11 cellular contexts compared by ENCODE assay signal in the genomic region with DNA sequence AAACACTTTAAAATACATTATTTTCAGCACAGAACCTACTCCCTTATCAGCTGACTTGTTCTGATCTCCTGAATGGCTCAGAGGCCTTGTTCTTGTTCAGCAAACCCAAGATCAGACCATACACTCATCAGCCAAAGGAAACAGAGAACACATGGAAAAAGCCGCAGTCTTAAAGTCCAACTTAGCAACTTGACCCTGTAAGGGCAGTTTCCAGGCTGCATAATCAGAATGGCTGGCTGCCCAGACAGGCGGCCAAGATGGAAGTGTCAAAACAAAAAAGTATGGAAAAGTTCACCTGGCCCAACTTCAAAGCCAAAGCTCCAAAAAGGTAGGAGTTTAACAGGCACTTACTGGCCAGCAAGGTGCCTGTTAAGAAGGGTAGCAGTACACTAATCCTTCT. TPM values are rescaled to one million over a fixed set of nuclear protein-coding genes. Genes with fewer than 3 reads are reported as not detected.
DNase-seq lines count a peak whose midpoint lies in the region; ATAC-seq, FAIRE-seq and TF ChIP-seq lines count a peak whose summit lies in the region.
"Had no signal": no experiment of that assay in that cellular context is flagged by ENCODE, and none has a peak within 500 bp of the region (broad histone marks: within the 10 kb centered on the region; RNA-seq: fewer than 3 reads in every experiment).

No MANE protein-coding gene starts in this region.

- DNase-seq in endothelial cell of umbilical vein (ENCODE audit: low read depth, low spot score) (peak; percentile 90), lung microvascular endothelial cell (ENCODE audit: low read depth in 2 of 2) (peak; percentile 17 to 83), NCI-H82 treated with DMSO at 0.1 percent for 48 hours (lab: John Stamatoyannopoulos, UW; ENCODE audit: unreplicated experiment) (no peak), AG20443 (ENCODE audit: low spot score) (no peak), AML-193 (lab: John Stamatoyannopoulos, UW) (no peak)
- DNase-seq: activated T-cell treated with anti-CD3 and anti-CD28 coated beads for 4 hours; naive thymus-derived CD8-positive, alpha-beta T cell; NCI-H2029 had no signal

- POLR2A ChIA-PET in endothelial cell of umbilical vein (lab: Charles Lee), result no interaction called here

- H3K4me2 ChIP-seq in OCI-LY3 (ENCODE audit: low read length) (peak overlapping the region; percentile 15; the same call in 1 of the 2 replicates), endothelial cell of umbilical vein (ENCODE audit: insufficient read depth, low read length) (no peak overlapping the region)

- TF ChIP-seq CTCF in OCI-LY3 (IDR thresholded peaks at IDR 0.05; ENCODE audit: low read depth, low read length), result no peak
- no peak for TF ChIP-seq CTCF in endothelial cell of umbilical vein (IDR thresholded peaks at IDR 0.05; ENCODE audit: extremely low read depth in 1 of 2, insufficient read depth in 1 of 2, low read depth in 1 of 2, low read length in 2 of 2)

- FAIRE-seq in endothelial cell of umbilical vein (lab: Jason Lieb, UNC), result peak; percentile 72

- no TSS peak for BruUV-seq in endothelial cell of umbilical vein (replicated peaks; lab: Mats Ljungman, UMichigan)

- no peaks in the 10 kb centered on the region for H3K79me2 ChIP-seq in OCI-LY3 (ENCODE audit: low read length)
- H3K79me2 ChIP-seq in endothelial cell of umbilical vein (ENCODE audit: control insufficient read depth, insufficient read depth, low read length), result no peaks in the 10 kb centered on the region

- H2AFZ ChIP-seq in OCI-LY3 (ENCODE audit: low read depth, low read length), result no peak overlapping the region
- H2AFZ ChIP-seq in endothelial cell of umbilical vein (ENCODE audit: low read depth, low read length), result no peak overlapping the region

- ATAC-seq in GM18909 (IDR thresholded peaks at IDR 0.05; ENCODE audit: poor library complexity, unreplicated experiment), result no peak
- ATAC-seq: naive thymus-derived CD8-positive, alpha-beta T cell had no signal

- no peak overlapping the region for H3K4me3 ChIP-seq in OCI-LY3 (ENCODE audit: low read length)
- H3K4me3 ChIP-seq in endothelial cell of umbilical vein (replicated peaks in 1 of 3; ENCODE audit: insufficient read depth in 1 of 3, low read depth in 1 of 3, low read length in 3 of 3), result no peak overlapping the region
- peak overlapping the region in 1 of 5 donors; percentile 22 for H3K4me3 ChIP-seq in subcutaneous abdominal adipose tissue (ENCODE audit: low read depth in 1 of 5, low read length in 5 of 5)

- H3K4me1 ChIP-seq in OCI-LY3 (ENCODE audit: low read length) (peaks cover 16% of the 10 kb centered on the region), endothelial cell of umbilical vein (ENCODE audit: control insufficient read depth, extremely low read depth, insufficient read depth, low read length) (peaks cover 11% of the 10 kb centered on the region), subcutaneous abdominal adipose tissue (ENCODE audit: control insufficient read depth in 5 of 5, insufficient read depth in 5 of 5, low read length in 5 of 5) (peaks cover 11 to 42% (median 32%) of the 10 kb centered on the region in 5 donors)

- no peaks in the 10 kb centered on the region for H3K9me1 ChIP-seq in endothelial cell of umbilical vein (replicated peaks; ENCODE audit: control insufficient read depth, extremely low read depth, insufficient read depth, low read length)

- H3K9ac ChIP-seq in OCI-LY3 (ENCODE audit: low read length) (no peak overlapping the region), endothelial cell of umbilical vein (replicated peaks; ENCODE audit: extremely low read depth, insufficient read depth, low read length) (no peak overlapping the region), subcutaneous abdominal adipose tissue (ENCODE audit: low read length in 5 of 5) (no peak overlapping the region)

- CTCF ChIA-PET in endothelial cell of umbilical vein (lab: Charles Lee), result interaction anchor here (0.6 to 1.0 kb wide), 2 partner anchors 15 kb away, joined by 3 to 4 read pairs; no protein-coding TSS in a partner anchor

- no peak for TF ChIP-seq POLR2A in endothelial cell of umbilical vein (IDR thresholded peaks at IDR 0.05; ENCODE audit: low read depth, low read length)

- no peaks in the 10 kb centered on the region for H3K9me3 ChIP-seq in OCI-LY3 (ENCODE audit: insufficient read depth, low read length)
- H3K9me3 ChIP-seq in endothelial cell of umbilical vein (replicated peaks; ENCODE audit: control insufficient read depth, insufficient read depth, low read length), result no peaks in the 10 kb centered on the region
- H3K9me3 ChIP-seq in subcutaneous abdominal adipose tissue (ENCODE audit: control insufficient read depth in 5 of 5, low read length in 5 of 5), result no peaks in the 10 kb centered on the region

- H3K36me3 ChIP-seq in OCI-LY3 (replicated peaks; ENCODE audit: low read depth, low read length) (no peaks in the 10 kb centered on the region), endothelial cell of umbilical vein (ENCODE audit: control insufficient read depth in 2 of 2, extremely low read depth in 1 of 2, insufficient read depth in 2 of 2, low read length in 2 of 2) (no peaks in the 10 kb centered on the region), subcutaneous abdominal adipose tissue (ENCODE audit: control insufficient read depth in 5 of 5, insufficient read depth in 5 of 5, low read length in 5 of 5) (no peaks in the 10 kb centered on the region)

- H3K27ac ChIP-seq in OCI-LY3 (ENCODE audit: low read length) (no peak overlapping the region), endothelial cell of umbilical vein (ENCODE audit: insufficient read depth, low read depth, low read length) (no peak overlapping the region), subcutaneous abdominal adipose tissue (ENCODE audit: low read depth, low read length) (peak overlapping the region; percentile 70)

- H4K20me1 ChIP-seq in OCI-LY3 (ENCODE audit: insufficient read depth, low read length) (no peaks in the 10 kb centered on the region), endothelial cell of umbilical vein (replicated peaks; ENCODE audit: control insufficient read depth, extremely low read depth, insufficient read depth, low read length) (no peaks in the 10 kb centered on the region)

- dilution Hi-C loops in endothelial cell of umbilical vein (cut with MboI; ENCODE audit: extremely low pct_ligation_motif_present, low sequenced_read_pairs), result no loop called here

- intact Hi-C loops in endothelial cell of umbilical vein (cut with micrococcal nuclease), result no loop called here

- no peaks in the 10 kb centered on the region for H3K27me3 ChIP-seq in OCI-LY3 (ENCODE audit: low read depth, low read length)
- no peaks in the 10 kb centered on the region for H3K27me3 ChIP-seq in endothelial cell of umbilical vein (ENCODE audit: control insufficient read depth in 2 of 2, insufficient read depth in 2 of 2, low read length in 2 of 2)
- no peaks in the 10 kb centered on the region for H3K27me3 ChIP-seq in subcutaneous abdominal adipose tissue (ENCODE audit: control insufficient read depth in 5 of 5, insufficient read depth in 4 of 5, low read length in 5 of 5)

TF ChIP-seq in endothelial cell of umbilical vein, 7 proteins besides CTCF, POLR2A, EP300 and RAD21:
- TF ChIP-seq EZH2 (IDR thresholded peaks at IDR 0.05; ENCODE audit: borderline replicate concordance, low read depth, low read length, severe bottlenecking) (no peak), GATA2 (IDR thresholded peaks at IDR 0.05; ENCODE audit: insufficient read depth, insufficient read length, low read depth, low read length) (peak; percentile 9), POLR2AphosphoS5 (IDR thresholded peaks at IDR 0.05; ENCODE audit: insufficient read depth, low read depth, low read length) (no peak)
- TF ChIP-seq, protein P1, sequence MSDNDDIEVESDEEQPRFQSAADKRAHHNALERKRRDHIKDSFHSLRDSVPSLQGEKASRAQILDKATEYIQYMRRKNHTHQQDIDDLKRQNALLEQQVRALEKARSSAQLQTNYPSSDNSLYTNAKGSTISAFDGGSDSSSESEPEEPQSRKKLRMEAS (IDR thresholded peaks at IDR 0.05; ENCODE audit: insufficient read depth, insufficient read length), result no peak

RNA-seq across cellular contexts. Expression of a gene that starts 56.3 kb away (rescaled TPM):
- 35.4 and 47.6 TPM in 2 replicates for total RNA-seq in endothelial cell of umbilical vein
- polyA plus RNA-seq in endothelial cell of umbilical vein, result 67.2 and 110 TPM in 2 replicates
- 44.2 and 57.5 TPM in 2 replicates for polyA plus RNA-seq in endothelial cell of umbilical vein (2011; cell fraction: cytosol; rRNA removed)
- polyA plus RNA-seq in endothelial cell of umbilical vein (2011; cell fraction: nucleus; rRNA removed), result 21.5 and 22.9 TPM in 2 replicates
- 43.9 and 50.4 TPM in 2 replicates for polyA plus RNA-seq in endothelial cell of umbilical vein (2012)
- polyA minus RNA-seq in endothelial cell of umbilical vein, result 29.5 and 34.0 TPM in 2 replicates
- 17.8 TPM for polyA minus RNA-seq in endothelial cell of umbilical vein (2011; cell fraction: cytosol; rRNA and poly(A)+ RNA removed)
- 11.9 and 13.7 TPM in 2 replicates for polyA minus RNA-seq in endothelial cell of umbilical vein (2011; cell fraction: nucleus; rRNA and poly(A)+ RNA removed)
- total RNA-seq in lung microvascular endothelial cell, result 40.8 and 55.4 TPM in 2 replicates

Comparison
In these comparisons a context has a peak if more than half of its experiments do, and no peak if none do; other contexts are left out.
1. DNase-seq: peak in endothelial cell of umbilical vein (single experiment) and lung microvascular endothelial cell (2 of 2); none in NCI-H82 treated with DMSO at 0.1 percent for 48 hours (single experiment), AG20443 (single experiment) and AML-193 (0 of 2).